In the genomic region with DNA sequence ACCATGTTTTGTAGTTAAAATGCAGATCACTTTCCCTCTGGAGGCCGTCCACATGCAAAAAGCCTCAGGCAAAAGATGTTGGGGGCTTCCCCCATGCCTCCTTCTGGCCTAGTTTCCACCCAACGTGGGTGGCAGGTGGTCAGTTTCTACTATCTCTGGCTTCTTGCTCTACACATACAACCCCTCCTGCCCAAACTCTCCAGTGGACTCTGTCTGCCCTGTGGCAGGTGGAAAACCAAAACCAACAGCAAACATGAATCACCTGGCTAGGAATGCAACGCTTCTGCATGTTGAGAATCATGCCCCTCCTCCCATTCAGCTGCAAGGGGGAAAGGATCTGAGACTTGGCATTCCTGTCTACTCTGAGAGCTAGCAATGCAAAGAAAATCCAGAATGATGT, we compare ENCODE assay signal across 10 cellular contexts.
A peak's percentile ranks its signal among the peaks of the same experiment; 100 is the strongest.
DNase-seq lines count a peak whose midpoint lies in the region; ATAC-seq lines count a peak whose summit lies in the region.
"Had no signal": no experiment of that assay in that cellular context is flagged by ENCODE, and none has a peak within 500 bp of the region (broad histone marks: within the 10 kb centered on the region; RNA-seq: fewer than 3 reads in every experiment).

No MANE protein-coding gene starts in this region.

- no peak overlapping the region for H3K27ac ChIP-seq in Karpas-422 (ENCODE audit: low read length)

- peak; percentile 82 for ATAC-seq in GM18858 (IDR thresholded peaks at IDR 0.05; ENCODE audit: unreplicated experiment)
- ATAC-seq in HG02642 (IDR thresholded peaks at IDR 0.05; ENCODE audit: poor library complexity, unreplicated experiment): peak; percentile 80
- ATAC-seq in Right ventricle myocardium inferior: no peak

- H3K9me3 ChIP-seq in NT2/D1 (ENCODE audit: insufficient read depth, low read length): no peaks in the 10 kb centered on the region
- no peaks in the 10 kb centered on the region for H3K9me3 ChIP-seq in Karpas-422 (ENCODE audit: low read length)

- no peak overlapping the region for H3K4me3 ChIP-seq in NT2/D1 (ENCODE audit: insufficient read length, low read depth)
- no peak overlapping the region for H3K4me3 ChIP-seq in Karpas-422 (ENCODE audit: low read length)

- no peaks in the 10 kb centered on the region for H3K79me2 ChIP-seq in Karpas-422 (ENCODE audit: low read length)

- H3K36me3 ChIP-seq in NT2/D1 (ENCODE audit: insufficient read depth, insufficient read length, low read length) (no peaks in the 10 kb centered on the region), Karpas-422 (ENCODE audit: insufficient read depth, low read length) (no peaks in the 10 kb centered on the region)

- H3K27me3 ChIP-seq in NT2/D1 (ENCODE audit: insufficient read depth, insufficient read length): no peaks in the 10 kb centered on the region
- no peaks in the 10 kb centered on the region for H3K27me3 ChIP-seq in Karpas-422 (ENCODE audit: low read length)

- no peak overlapping the region for H3K4me2 ChIP-seq in Karpas-422 (ENCODE audit: low read depth, low read length, poor library complexity, severe bottlenecking)

- intact Hi-C loops in Right ventricle myocardium inferior (cut with DNase I): no loop called here

- DNase-seq in NT2/D1 (ENCODE audit: low read depth, low spot score): peak; percentile 32
- DNase-seq in non-pigmented ciliary epithelial cell (ENCODE audit: low read depth): peak; percentile 15
- DNase-seq in Karpas-422: no peak
- DNase-seq in Right ventricle myocardium inferior (ENCODE audit: missing footprints): no peak
- no peak for DNase-seq in 8988T
- DNase-seq in NCI-H524 (lab: John Stamatoyannopoulos, UW): no peak
- DNase-seq: amygdala, NCI-H2081 had no signal

- H4K20me1 ChIP-seq in Karpas-422 (ENCODE audit: insufficient read depth, low read depth, low read length): no peaks in the 10 kb centered on the region

- H3K9ac ChIP-seq in NT2/D1 (ENCODE audit: insufficient read length, low read depth): no peak overlapping the region
- no peak overlapping the region for H3K9ac ChIP-seq in Karpas-422 (ENCODE audit: low read length)

- no peak overlapping the region for H2AFZ ChIP-seq in Karpas-422 (ENCODE audit: low read length)

- no peaks in the 10 kb centered on the region for H3K9me2 ChIP-seq in Karpas-422 (replicated peaks; ENCODE audit: insufficient read depth, low read length)

- H3K4me1 ChIP-seq in NT2/D1 (ENCODE audit: insufficient read depth, insufficient read length) (no peaks in the 10 kb centered on the region), Karpas-422 (ENCODE audit: low read length) (no peaks in the 10 kb centered on the region)

Comparison
In these comparisons a context has a peak if more than half of its experiments do, and no peak if none do; other contexts are left out.
1. DNase-seq: peak in NT2/D1 (single experiment) and non-pigmented ciliary epithelial cell (single experiment); none in Karpas-422 (single experiment), Right ventricle myocardium inferior (single experiment), 8988T (single experiment) and NCI-H524 (0 of 2).